ENCODE assay signal across 29 cellular contexts in the genomic region with DNA sequence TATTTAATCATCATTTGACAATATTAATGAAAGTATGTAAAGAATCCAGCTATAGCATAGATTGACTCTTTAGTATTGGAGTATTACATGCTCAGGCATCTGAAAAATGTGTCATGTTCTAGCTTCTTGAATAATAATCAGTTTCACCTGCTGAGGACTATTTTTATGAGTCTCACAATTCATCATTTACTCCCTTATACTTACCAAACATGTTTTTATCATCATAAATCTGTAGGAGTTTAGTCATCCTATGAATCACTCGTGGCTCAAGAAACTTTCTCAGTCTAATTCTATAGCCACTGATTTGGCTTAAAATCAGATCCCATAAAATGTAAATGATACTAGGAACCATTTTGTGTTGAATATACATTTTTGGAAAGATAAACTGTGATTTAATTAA.
DNase-seq lines count a peak whose midpoint lies in the region; ATAC-seq and TF ChIP-seq lines count a peak whose summit lies in the region.
"Had no signal": no experiment of that assay in that cellular context is flagged by ENCODE, and none has a peak within 500 bp of the region (broad histone marks: within the 10 kb centered on the region; RNA-seq: fewer than 3 reads in every experiment).

No MANE protein-coding gene starts in this region.

- no peaks in the 10 kb centered on the region for H3K79me2 ChIP-seq in PC-3 (ENCODE audit: low read length)

- peaks cover 10% of the 10 kb centered on the region for H3K4me1 ChIP-seq in PC-3 (ENCODE audit: insufficient read depth, low read length)
- H3K4me1 ChIP-seq: HAP-1, right lobe of liver, thyroid gland had no signal

- no peak overlapping the region for H3K27ac Mint-ChIP-seq in activated naive CD8-positive, alpha-beta T cell treated with anti-CD3 and anti-CD28 coated beads for 36 hours
- H3K27ac Mint-ChIP-seq: activated CD8-positive, alpha-beta memory T cell treated with anti-CD3 and anti-CD28 coated beads, Interleukin-2, amount 10 ng/mL, durations not matched to agents 7 days and 5 days; B cell; brain; CD4-positive, alpha-beta memory T cell; naive thymus-derived CD4-positive, alpha-beta T cell; T-helper 1 cell treated with Interleukin-12 subunit alpha and Interleukin-12 subunit beta and Interleukin-4 antibody, amounts not matched to agents 30 μg/mL and 1 μg/mL, for 36 hours had no signal

- intact Hi-C loops in PC-3 (cut with micrococcal nuclease) = no loop called here

- TF ChIP-seq CTCF in PC-3 (conservative IDR thresholded peaks at IDR 0.05; ENCODE audit: low read depth, low read length) (no peak), choroid plexus epithelial cell (conservative IDR thresholded peaks at IDR 0.05; ENCODE audit: low read depth, low read length) (no peak), kidney epithelial cell (IDR thresholded peaks at IDR 0.05; ENCODE audit: insufficient read depth, low read length, poor library complexity, severe bottlenecking) (no peak)

- CTCF ChIA-PET in PC-3 (lab: Charles Lee) = no interaction called here

- H3K36me3 ChIP-seq in PC-3 (ENCODE audit: low read depth, low read length) (no peaks in the 10 kb centered on the region), kidney epithelial cell (ENCODE audit: control insufficient read depth, insufficient read depth, low read length) (no peaks in the 10 kb centered on the region)
- H3K36me3 ChIP-seq: HAP-1, neutrophil, right lobe of liver, thyroid gland had no signal

- H3K4me3 ChIP-seq in PC-3 (ENCODE audit: low read length) = no peak overlapping the region
- no peak overlapping the region for H3K4me3 ChIP-seq in choroid plexus epithelial cell (ENCODE audit: low read depth, low read length)
- no peak overlapping the region for H3K4me3 ChIP-seq in kidney epithelial cell (ENCODE audit: low read depth, low read length)
- H3K4me3 ChIP-seq: GM12878, HAP-1, right lobe of liver, SK-N-MC, thyroid gland had no signal

- peak; percentile 4 for DNase-seq in COLO829 (ENCODE audit: low spot score)
- peak; percentile 79 for DNase-seq in PC-3
- peak; percentile 11 for DNase-seq in choroid plexus epithelial cell (ENCODE audit: low read depth)
- peak; percentile 12 for DNase-seq in kidney epithelial cell (ENCODE audit: low read depth)
- no peak for DNase-seq in NCI-H146 treated with DMSO at 0.1 percent for 48 hours (lab: John Stamatoyannopoulos, UW; ENCODE audit: unreplicated experiment)
- no peak for DNase-seq in DMS 273 (lab: John Stamatoyannopoulos, UW; ENCODE audit: unreplicated experiment)
- DNase-seq in activated naive CD8-positive, alpha-beta T cell treated with anti-CD3 and anti-CD28 coated beads for 36 hours = no peak
- DNase-seq: ACHN; activated CD4-positive, alpha-beta T cell treated with anti-CD3 and anti-CD28 coated beads, Interleukin-2, amount 50 U/mL, for 4 hours; activated CD8-positive, alpha-beta memory T cell treated with anti-CD3 and anti-CD28 coated beads, Interleukin-2, amount 10 ng/mL, durations not matched to agents 7 days and 5 days; activated T-cell treated with anti-CD3 and anti-CD28 coated beads, Interleukin-2, amount 50 U/mL, for 48 hours; CD4-positive, alpha-beta memory T cell; islet precursor cell; naive thymus-derived CD4-positive, alpha-beta T cell; NCI-H187; NCI-H446 treated with DMSO at 0.1 percent for 48 hours; NCI-H82; right lobe of liver; RPMI8226; stimulated activated CD4-positive, alpha-beta T cell treated with anti-CD3 and anti-CD28 coated beads, Interleukin-4, amount 100 ng/mL, for 1 hour; thyroid gland had no signal

- no peak overlapping the region for H3K4me3 Mint-ChIP-seq in activated naive CD8-positive, alpha-beta T cell treated with anti-CD3 and anti-CD28 coated beads for 36 hours
- H3K4me3 Mint-ChIP-seq: activated CD8-positive, alpha-beta memory T cell treated with anti-CD3 and anti-CD28 coated beads, Interleukin-2, amount 10 ng/mL, durations not matched to agents 7 days and 5 days; B cell; brain; CD4-positive, alpha-beta memory T cell; naive thymus-derived CD4-positive, alpha-beta T cell; T-helper 1 cell treated with Interleukin-12 subunit alpha and Interleukin-12 subunit beta and Interleukin-4 antibody, amounts not matched to agents 30 μg/mL and 1 μg/mL, for 36 hours had no signal

- no peaks in the 10 kb centered on the region for H3K27me3 ChIP-seq in PC-3 (ENCODE audit: low read length)
- no peaks in the 10 kb centered on the region for H3K27me3 ChIP-seq in kidney epithelial cell (ENCODE audit: control insufficient read depth, insufficient read depth, low read length)
- H3K27me3 ChIP-seq: neutrophil, right lobe of liver, thyroid gland had no signal

- H3K4me2 ChIP-seq in PC-3 (ENCODE audit: low read length) = 0 out of 2 replicates have a peak overlapping the region, but pooled peaks have one; percentile 18

- BruUV-seq in PC-3 (replicated peaks; lab: Mats Ljungman, UMichigan) = no TSS peak

- H3K27me3 Mint-ChIP-seq in activated naive CD8-positive, alpha-beta T cell treated with anti-CD3 and anti-CD28 coated beads for 36 hours = no peaks in the 10 kb centered on the region
- H3K27me3 Mint-ChIP-seq: activated CD8-positive, alpha-beta memory T cell treated with anti-CD3 and anti-CD28 coated beads, Interleukin-2, amount 10 ng/mL, durations not matched to agents 7 days and 5 days; B cell; CD4-positive, alpha-beta memory T cell; naive thymus-derived CD4-positive, alpha-beta T cell had no signal

- no peaks in the 10 kb centered on the region for H3F3A ChIP-seq in PC-3 (ENCODE audit: low read length, unreplicated experiment)

- peak; percentile 91 for ATAC-seq in PC-3
- ATAC-seq in HG03520 (IDR thresholded peaks at IDR 0.05; ENCODE audit: unreplicated experiment) = no peak
- ATAC-seq: activated CD8-positive, alpha-beta memory T cell treated with anti-CD3 and anti-CD28 coated beads, Interleukin-2, amount 10 ng/mL, durations not matched to agents 7 days and 5 days; GM12878; naive thymus-derived CD4-positive, alpha-beta T cell; right lobe of liver had no signal

- no peaks in the 10 kb centered on the region for H3K36me3 Mint-ChIP-seq in activated naive CD8-positive, alpha-beta T cell treated with anti-CD3 and anti-CD28 coated beads for 36 hours
- H3K36me3 Mint-ChIP-seq: activated CD8-positive, alpha-beta memory T cell treated with anti-CD3 and anti-CD28 coated beads, Interleukin-2, amount 10 ng/mL, durations not matched to agents 7 days and 5 days; brain; CD4-positive, alpha-beta memory T cell had no signal

- no peaks in the 10 kb centered on the region for H3K4me1 Mint-ChIP-seq in activated naive CD8-positive, alpha-beta T cell treated with anti-CD3 and anti-CD28 coated beads for 36 hours
- H3K4me1 Mint-ChIP-seq: activated CD8-positive, alpha-beta memory T cell treated with anti-CD3 and anti-CD28 coated beads, Interleukin-2, amount 10 ng/mL, durations not matched to agents 7 days and 5 days; B cell; brain; CD4-positive, alpha-beta memory T cell; naive thymus-derived CD4-positive, alpha-beta T cell had no signal

- H3K27ac ChIP-seq in PC-3 (ENCODE audit: low read length) = peak overlapping the region; percentile 15; the same call in 1 of the 2 replicates
- H3K27ac ChIP-seq: neutrophil, right lobe of liver, SK-N-MC, thyroid gland had no signal

- H4K20me1 ChIP-seq in PC-3 (ENCODE audit: low read length) = no peaks in the 10 kb centered on the region

- H2AFZ ChIP-seq in PC-3 (ENCODE audit: low read length) = no peak overlapping the region

- POLR2A ChIA-PET in PC-3 (lab: Charles Lee; ENCODE audit: unreplicated experiment) = no interaction called here

- no peaks in the 10 kb centered on the region for H3K9me3 ChIP-seq in PC-3 (ENCODE audit: low read length)
- H3K9me3 ChIP-seq: HAP-1, neutrophil, right lobe of liver, thyroid gland had no signal

- H3K9me3 Mint-ChIP-seq in activated naive CD8-positive, alpha-beta T cell treated with anti-CD3 and anti-CD28 coated beads for 36 hours = no peaks in the 10 kb centered on the region
- H3K9me3 Mint-ChIP-seq: T-helper 1 cell treated with Interleukin-12 subunit alpha and Interleukin-12 subunit beta and Interleukin-4 antibody, amounts not matched to agents 30 μg/mL and 1 μg/mL, for 36 hours had no signal

- H3K9ac ChIP-seq in PC-3 (ENCODE audit: low read length) = no peak overlapping the region

- H3K9me2 ChIP-seq in PC-3 (replicated peaks; ENCODE audit: low read length) = no peaks in the 10 kb centered on the region

Comparison
In these comparisons a context has a peak if more than half of its experiments do, and no peak if none do; other contexts are left out.
1. DNase-seq: peak in COLO829 (single experiment), PC-3 (single experiment), choroid plexus epithelial cell (single experiment) and kidney epithelial cell (single experiment); none in NCI-H146 treated with DMSO at 0.1 percent for 48 hours (single experiment), DMS 273 (single experiment) and activated naive CD8-positive, alpha-beta T cell treated with anti-CD3 and anti-CD28 coated beads for 36 hours (single experiment).